ENCODE assay signal across 20 cellular contexts in genomic region chr11:59183768-59184167, GRCh38. TPM values are rescaled to one million over a fixed set of nuclear protein-coding genes. Genes with fewer than 3 reads are reported as not detected.
DNase-seq lines count a peak whose midpoint lies in the region; ATAC-seq and TF ChIP-seq lines count a peak whose summit lies in the region.
"Had no signal": no experiment of that assay in that cellular context is flagged by ENCODE, and none has a peak within 500 bp of the region (broad histone marks: within the 10 kb centered on the region; RNA-seq: fewer than 3 reads in every experiment).

No MANE protein-coding gene starts in this region.

- H3K9me3 Mint-ChIP-seq in neural crest cell (peaks cover 3% of the 10 kb centered on the region), chondrocyte (ENCODE audit: low read depth) (no peaks in the 10 kb centered on the region)

- TF ChIP-seq CTCF in fibroblast of villous mesenchyme (IDR thresholded peaks at IDR 0.05; ENCODE audit: insufficient read depth, low read depth, low read length), result no peak
- TF ChIP-seq CTCF in neural crest cell (conservative IDR thresholded peaks at IDR 0.05), result no peak
- no peak for TF ChIP-seq CTCF in upper lobe of right lung (IDR thresholded peaks at IDR 0.05)
- TF ChIP-seq CTCF in testis (IDR thresholded peaks at IDR 0.05), result no peak
- TF ChIP-seq CTCF in chondrocyte (IDR thresholded peaks at IDR 0.05), result no peak

- WGBS in testis, 2 donors, result 78 to 80% methylated on average over 1 of the region's 1 CpG

- H3K27ac Mint-ChIP-seq in neural crest cell (ENCODE audit: unreplicated experiment), result no peak overlapping the region
- no peak overlapping the region for H3K27ac Mint-ChIP-seq in chondrocyte (ENCODE audit: unreplicated experiment)
- H3K27ac Mint-ChIP-seq: activated naive CD8-positive, alpha-beta T cell treated with anti-CD3 and anti-CD28 coated beads for 36 hours; activated T-helper 1 cell treated with anti-CD3 and anti-CD28 coated beads, Interleukin-12 subunit alpha, Interleukin-12 subunit beta, Interleukin-2, Interleukin-4 antibody, amounts not matched to agents 30 ng/mL and 10 ng/mL and 1 ng/mL, durations not matched to agents 14 hours and 24 hours and 36 hours; B cell had no signal

- H3K9me3 ChIP-seq in upper lobe of right lung (no peaks in the 10 kb centered on the region), testis (no peaks in the 10 kb centered on the region)

- H3K36me3 ChIP-seq in upper lobe of right lung (peaks cover 14% of the 10 kb centered on the region), testis (ENCODE audit: low read depth, missing control alignments) (no peaks in the 10 kb centered on the region)

- H3K27me3 ChIP-seq in upper lobe of right lung (no peaks in the 10 kb centered on the region), testis (no peaks in the 10 kb centered on the region)

- peaks cover 49% of the 10 kb centered on the region for H3K4me1 ChIP-seq in upper lobe of right lung
- peaks cover 13% of the 10 kb centered on the region for H3K4me1 ChIP-seq in testis

- intact Hi-C loops in Right ventricle myocardium inferior (cut with DNase I) (no loop called here), cardiac septum (cut with DNase I) (no loop called here), upper lobe of right lung (cut with DNase I) (no loop called here), testis (cut with DNase I; ENCODE audit: low total_unique reads) (no loop called here)

- peak overlapping the region; percentile 39 for H3K27ac ChIP-seq in upper lobe of right lung
- H3K27ac ChIP-seq in testis, result no peak overlapping the region
- H3K27ac ChIP-seq: 22Rv1, GM23248 had no signal

- no peak for TF ChIP-seq POLR2A in testis (IDR thresholded peaks at IDR 0.05)

- ATAC-seq in Right ventricle myocardium inferior (peak; percentile 40), upper lobe of right lung (no peak)
- ATAC-seq: esophagus mucosa had no signal

- peaks cover 39% of the 10 kb centered on the region for H3K36me3 Mint-ChIP-seq in neural crest cell (ENCODE audit: low read depth)
- peaks cover 5% of the 10 kb centered on the region for H3K36me3 Mint-ChIP-seq in chondrocyte (ENCODE audit: low read depth)
- H3K36me3 Mint-ChIP-seq: activated naive CD8-positive, alpha-beta T cell treated with anti-CD3 and anti-CD28 coated beads for 36 hours had no signal

- H3K4me3 Mint-ChIP-seq in neural crest cell (peak overlapping the region; percentile 80), chondrocyte (ENCODE audit: unreplicated experiment) (no peak overlapping the region)
- H3K4me3 Mint-ChIP-seq: activated naive CD8-positive, alpha-beta T cell treated with anti-CD3 and anti-CD28 coated beads for 36 hours; activated T-helper 1 cell treated with anti-CD3 and anti-CD28 coated beads, Interleukin-12 subunit alpha, Interleukin-12 subunit beta, Interleukin-2, Interleukin-4 antibody, amounts not matched to agents 30 ng/mL and 10 ng/mL and 1 ng/mL, durations not matched to agents 14 hours and 24 hours and 36 hours; B cell had no signal

- DNase-seq in Right ventricle myocardium inferior (ENCODE audit: missing footprints), result no peak
- no peak for DNase-seq in cardiac septum (ENCODE audit: low spot score)
- peak; percentile 68 for DNase-seq in fibroblast of villous mesenchyme (ENCODE audit: low read depth)
- no peak for DNase-seq in neural crest cell (ENCODE audit: low read depth, low spot score)
- DNase-seq in upper lobe of right lung, result no peak
- no peak for DNase-seq in testis
- no peak for DNase-seq in NCI-H2107 (lab: John Stamatoyannopoulos, UW)
- DNase-seq in chondrocyte (ENCODE audit: low spot score), result no peak
- DNase-seq: activated naive CD8-positive, alpha-beta T cell treated with anti-CD3 and anti-CD28 coated beads for 36 hours; dermis blood vessel endothelial cell; GM23248; mesenchymal stem cell; NCI-H1436; NCI-H2171; NCI-H526; SHP77 had no signal

- H3K4me1 Mint-ChIP-seq in neural crest cell (peaks cover 96% of the 10 kb centered on the region), chondrocyte (ENCODE audit: low read depth) (peaks cover 15% of the 10 kb centered on the region)
- H3K4me1 Mint-ChIP-seq: activated naive CD8-positive, alpha-beta T cell treated with anti-CD3 and anti-CD28 coated beads for 36 hours had no signal

- H3K4me3 ChIP-seq in fibroblast of villous mesenchyme (ENCODE audit: low read depth, low read length) (no peak overlapping the region), upper lobe of right lung (no peak overlapping the region), testis (no peak overlapping the region)
- H3K4me3 ChIP-seq: GM23248 had no signal

- H3K27me3 Mint-ChIP-seq in neural crest cell (ENCODE audit: low read depth), result peaks cover 3% of the 10 kb centered on the region
- no peaks in the 10 kb centered on the region for H3K27me3 Mint-ChIP-seq in chondrocyte (ENCODE audit: low read depth)
- H3K27me3 Mint-ChIP-seq: B cell had no signal

RNA-seq across cellular contexts. Expression of gene DTX4, which starts 11.8 kb away (rescaled TPM):
- total RNA-seq in Right ventricle myocardium inferior (2.1 TPM), cardiac septum (1.5 TPM), fibroblast of villous mesenchyme (2.3 and 4.7 TPM in 2 replicates), neural crest cell (129 and 139 TPM in 2 replicates), upper lobe of right lung (43.1 TPM), testis (10 to 100 TPM in 1 of 2 donors, 1 to 10 TPM in 1; 4.5 to 10.2 TPM), chondrocyte (3.1 to 4.4 TPM (median 3.4 TPM) in 3 replicates)
- polyA plus RNA-seq in testis (ENCODE audit: insufficient read depth, low read depth, low replicate concordance), result 6.1 TPM

RNA-seq across cellular contexts. Expression of gene MPEG1, which starts 29.0 kb away (rescaled TPM):
- total RNA-seq in Right ventricle myocardium inferior, result 18.3 TPM
- 4.3 TPM for total RNA-seq in cardiac septum
- not detected in 2 replicates for total RNA-seq in fibroblast of villous mesenchyme
- not detected in 2 replicates for total RNA-seq in neural crest cell
- total RNA-seq in upper lobe of right lung, result 34.1 TPM
- total RNA-seq in testis, result 1 to 10 TPM in 1 of 2 donors, under 1 TPM in 1; 0.87 to 3.8 TPM
- 12.1 TPM for polyA plus RNA-seq in testis (ENCODE audit: insufficient read depth, low read depth, low replicate concordance)
- total RNA-seq in chondrocyte, result not detected in 3 replicates
- total RNA-seq: activated T-helper 1 cell treated with anti-CD3 and anti-CD28 coated beads, Interleukin-12 subunit alpha, Interleukin-12 subunit beta, Interleukin-2, Interleukin-4 antibody, amounts not matched to agents 30 ng/mL and 10 ng/mL and 1 ng/mL, durations not matched to agents 14 hours and 24 hours and 36 hours; dermis blood vessel endothelial cell; GM23248 had no signal
- polyA plus RNA-seq: GM23248 had no signal

RNA-seq across cellular contexts. Expression of gene FAM111A, which starts 41.1 kb away (rescaled TPM):
- total RNA-seq in Right ventricle myocardium inferior, result 12.0 TPM
- 7.3 TPM for total RNA-seq in cardiac septum
- total RNA-seq in fibroblast of villous mesenchyme, result 37.0 and 60.0 TPM in 2 replicates
- total RNA-seq in neural crest cell, result 23.4 and 25.8 TPM in 2 replicates
- total RNA-seq in upper lobe of right lung, result 60.9 TPM
- 10 to 100 TPM; 41.5 to 43.4 TPM for total RNA-seq in testis
- polyA plus RNA-seq in testis (ENCODE audit: insufficient read depth, low read depth, low replicate concordance), result 12.3 TPM
- 10.8 to 22.3 TPM (median 11.6 TPM) in 3 replicates for total RNA-seq in chondrocyte
